ENCODE assay signal across 8 cellular contexts in the genomic region with DNA sequence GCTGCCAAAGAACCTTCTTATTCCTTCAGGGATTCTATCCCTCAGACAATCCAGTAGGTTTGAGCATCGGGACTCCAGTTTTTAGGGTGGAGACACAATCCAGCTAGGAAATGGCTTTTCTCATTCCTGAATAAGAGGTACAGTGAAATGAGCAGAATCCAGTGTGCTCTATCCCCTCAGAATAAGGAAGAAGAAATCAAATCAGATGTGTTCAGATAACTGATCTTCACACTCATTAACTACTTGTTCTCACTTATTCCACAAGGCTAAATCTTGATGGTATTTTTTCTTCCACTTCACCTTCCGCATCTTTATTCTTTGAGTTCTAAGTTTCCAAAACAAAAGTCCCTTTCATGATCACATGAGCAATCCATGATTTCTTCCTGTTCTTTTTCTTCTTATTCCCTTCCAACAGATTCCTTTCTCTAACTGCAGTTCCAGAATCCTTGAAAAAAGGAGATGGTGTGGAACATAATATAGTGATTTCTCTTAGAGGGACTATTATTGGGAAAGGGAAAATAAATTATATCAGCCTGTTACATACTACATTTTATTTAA. TPM values are rescaled to one million over a fixed set of nuclear protein-coding genes. Genes with fewer than 3 reads are reported as not detected.
DNase-seq lines count a peak whose midpoint lies in the region; ATAC-seq and TF ChIP-seq lines count a peak whose summit lies in the region.

No MANE protein-coding gene starts in this region.

- H3K27ac Mint-ChIP-seq in MCF 10A (ENCODE audit: low read depth, unreplicated experiment) = no peak overlapping the region

- H3K4me1 Mint-ChIP-seq in MCF 10A (ENCODE audit: insufficient read depth, unreplicated experiment) = peaks cover 10% of the 10 kb centered on the region

- H3K36me3 ChIP-seq in breast epithelium = no peaks in the 10 kb centered on the region
- H3K36me3 ChIP-seq in adrenal gland (replicated peaks in 1 of 2) = no peaks in the 10 kb centered on the region
- no peaks in the 10 kb centered on the region for H3K36me3 ChIP-seq in liver (ENCODE audit: control insufficient read depth in 4 of 4, insufficient read depth in 3 of 4, low read depth in 1 of 4, low read length in 3 of 4)
- H3K36me3 ChIP-seq in upper lobe of right lung = no peaks in the 10 kb centered on the region

- no peaks in the 10 kb centered on the region for H3K27me3 ChIP-seq in breast epithelium
- H3K27me3 ChIP-seq in adrenal gland = no peaks in the 10 kb centered on the region
- H3K27me3 ChIP-seq in liver (ENCODE audit: control insufficient read depth in 4 of 4, insufficient read depth in 4 of 4, low read length in 3 of 4) = no peaks in the 10 kb centered on the region
- H3K27me3 ChIP-seq in upper lobe of right lung = no peaks in the 10 kb centered on the region

- DNase-seq in breast epithelium (ENCODE audit: low spot score in 2 of 2) (no peak), MCF 10A (ENCODE audit: unreplicated experiment) (no peak), adrenal gland (no peak), upper lobe of right lung (no peak), GM19240 (ENCODE audit: insufficient read length, low spot score) (no peak), GM20000 (ENCODE audit: low spot score) (no peak)

- H3K4me3 Mint-ChIP-seq in MCF 10A (ENCODE audit: unreplicated experiment) = no peak overlapping the region

- ATAC-seq in upper lobe of right lung (no peak), GM19351 (IDR thresholded peaks at IDR 0.05; ENCODE audit: unreplicated experiment) (no peak)

- no peaks in the 10 kb centered on the region for H3K9me3 Mint-ChIP-seq in MCF 10A (ENCODE audit: unreplicated experiment)

- H3K9me3 ChIP-seq in breast epithelium (no peaks in the 10 kb centered on the region), adrenal gland (replicated peaks in 1 of 3) (no peaks in the 10 kb centered on the region), liver (ENCODE audit: control insufficient read depth in 4 of 4, low read length in 3 of 4) (no peaks in the 10 kb centered on the region), upper lobe of right lung (no peaks in the 10 kb centered on the region)

- peaks cover 20% of the 10 kb centered on the region for H3K27me3 Mint-ChIP-seq in MCF 10A (ENCODE audit: insufficient read depth, unreplicated experiment)

- TF ChIP-seq CTCF in breast epithelium (IDR thresholded peaks at IDR 0.05) = no peak
- TF ChIP-seq CTCF in MCF 10A (IDR thresholded peaks at IDR 0.05; ENCODE audit: unreplicated experiment) = no peak
- TF ChIP-seq CTCF in adrenal gland (IDR thresholded peaks at IDR 0.05) = no peak
- TF ChIP-seq CTCF in liver (IDR thresholded peaks at IDR 0.05; ENCODE audit: low read depth, low read length, missing input control) = no peak
- TF ChIP-seq CTCF in upper lobe of right lung (IDR thresholded peaks at IDR 0.05) = no peak
- TF ChIP-seq CTCF in GM20000 (IDR thresholded peaks at IDR 0.05; ENCODE audit: extremely low read depth, missing control alignments) = no peak

- H3K4me3 ChIP-seq in breast epithelium (peak overlapping the region; percentile 40 to 64 (median 54)), adrenal gland (peak overlapping the region in 1 of 4 donors; percentile 53), liver (ENCODE audit: low read depth in 1 of 3, low read length in 3 of 3) (no peak overlapping the region), upper lobe of right lung (no peak overlapping the region)

- TF ChIP-seq POLR2A in breast epithelium (IDR thresholded peaks at IDR 0.05) (no peak), adrenal gland (IDR thresholded peaks at IDR 0.05) (no peak)

- peak overlapping the region; percentile 76 to 90 for H3K27ac ChIP-seq in breast epithelium
- H3K27ac ChIP-seq in adrenal gland = peak overlapping the region in 3 of 5 donors; percentile 42 to 92 (median 90)
- H3K27ac ChIP-seq in liver (ENCODE audit: low read depth in 1 of 2, low read length in 2 of 2) = peak overlapping the region; percentile 50 to 96
- peak overlapping the region; percentile 45 for H3K27ac ChIP-seq in upper lobe of right lung

- POLR2A ChIA-PET in MCF 10A (lab: Yijun Ruan, JAX) = interaction anchor here (0.5 to 1.6 kb wide), 3 partner anchors 31 to 74 kb away, joined by 3 to 5 read pairs (median 5); no protein-coding TSS in a partner anchor

- CTCF ChIA-PET in MCF 10A (lab: Yijun Ruan, JAX) = interaction anchor here (0.7 kb wide), 2 partner anchors 44 to 343 kb away, joined by 3 read pairs; no protein-coding TSS in a partner anchor

- H3K36me3 Mint-ChIP-seq in MCF 10A (ENCODE audit: insufficient read depth, unreplicated experiment) = no peaks in the 10 kb centered on the region

- no peak for TF ChIP-seq RAD21 in liver (IDR thresholded peaks at IDR 0.05)

- H3K4me1 ChIP-seq in breast epithelium (no peaks in the 10 kb centered on the region), adrenal gland (replicated peaks in 1 of 2) (peaks cover 6% of the 10 kb centered on the region in 2 donors), liver (ENCODE audit: control insufficient read depth in 4 of 4, insufficient read depth in 4 of 4, low read length in 3 of 4) (peaks cover 5 to 21% (median 15%) of the 10 kb centered on the region in 4 donors), upper lobe of right lung (peaks cover 16% of the 10 kb centered on the region)

- intact Hi-C loops in breast epithelium (cut with DNase I; ENCODE audit: low total_unique reads) (no loop called here), MCF 10A (cut with micrococcal nuclease) (no loop called here), adrenal gland (cut with DNase I) (no loop called here), upper lobe of right lung (cut with DNase I) (no loop called here)

- peak overlapping the region in 1 of 2 donors; percentile 28 for H3K9ac ChIP-seq in liver (ENCODE audit: low read depth in 1 of 2, low read length in 2 of 2)

- WGBS in adrenal gland, 4 donors = 69 to 84% (median 77%) methylated on average over 2 of the region's 2 CpGs
- 81% methylated on average over 2 of the region's 2 CpGs for WGBS in liver

- no TSS peak for BruUV-seq in MCF 10A (replicated peaks; lab: Mats Ljungman, UMichigan)

TF ChIP-seq in liver, 16 proteins besides CTCF, POLR2A, EP300 and RAD21 (continues in another document):
- no peak for TF ChIP-seq GABPA (IDR thresholded peaks at IDR 0.05 in 1 of 2, conservative IDR thresholded peaks at IDR 0.05 in 1 of 2)
- TF ChIP-seq FOXA2 (IDR thresholded peaks at IDR 0.05) = no peak
- TF ChIP-seq, protein P1, sequence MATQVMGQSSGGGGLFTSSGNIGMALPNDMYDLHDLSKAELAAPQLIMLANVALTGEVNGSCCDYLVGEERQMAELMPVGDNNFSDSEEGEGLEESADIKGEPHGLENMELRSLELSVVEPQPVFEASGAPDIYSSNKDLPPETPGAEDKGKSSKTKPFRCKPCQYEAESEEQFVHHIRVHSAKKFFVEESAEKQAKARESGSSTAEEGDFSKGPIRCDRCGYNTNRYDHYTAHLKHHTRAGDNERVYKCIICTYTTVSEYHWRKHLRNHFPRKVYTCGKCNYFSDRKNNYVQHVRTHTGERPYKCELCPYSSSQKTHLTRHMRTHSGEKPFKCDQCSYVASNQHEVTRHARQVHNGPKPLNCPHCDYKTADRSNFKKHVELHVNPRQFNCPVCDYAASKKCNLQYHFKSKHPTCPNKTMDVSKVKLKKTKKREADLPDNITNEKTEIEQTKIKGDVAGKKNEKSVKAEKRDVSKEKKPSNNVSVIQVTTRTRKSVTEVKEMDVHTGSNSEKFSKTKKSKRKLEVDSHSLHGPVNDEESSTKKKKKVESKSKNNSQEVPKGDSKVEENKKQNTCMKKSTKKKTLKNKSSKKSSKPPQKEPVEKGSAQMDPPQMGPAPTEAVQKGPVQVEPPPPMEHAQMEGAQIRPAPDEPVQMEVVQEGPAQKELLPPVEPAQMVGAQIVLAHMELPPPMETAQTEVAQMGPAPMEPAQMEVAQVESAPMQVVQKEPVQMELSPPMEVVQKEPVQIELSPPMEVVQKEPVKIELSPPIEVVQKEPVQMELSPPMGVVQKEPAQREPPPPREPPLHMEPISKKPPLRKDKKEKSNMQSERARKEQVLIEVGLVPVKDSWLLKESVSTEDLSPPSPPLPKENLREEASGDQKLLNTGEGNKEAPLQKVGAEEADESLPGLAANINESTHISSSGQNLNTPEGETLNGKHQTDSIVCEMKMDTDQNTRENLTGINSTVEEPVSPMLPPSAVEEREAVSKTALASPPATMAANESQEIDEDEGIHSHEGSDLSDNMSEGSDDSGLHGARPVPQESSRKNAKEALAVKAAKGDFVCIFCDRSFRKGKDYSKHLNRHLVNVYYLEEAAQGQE (IDR thresholded peaks at IDR 0.05) = no peak
- no peak for TF ChIP-seq JUND (IDR thresholded peaks at IDR 0.05)
- no peak for TF ChIP-seq SP1 (IDR thresholded peaks at IDR 0.05)
- TF ChIP-seq, protein P2, sequence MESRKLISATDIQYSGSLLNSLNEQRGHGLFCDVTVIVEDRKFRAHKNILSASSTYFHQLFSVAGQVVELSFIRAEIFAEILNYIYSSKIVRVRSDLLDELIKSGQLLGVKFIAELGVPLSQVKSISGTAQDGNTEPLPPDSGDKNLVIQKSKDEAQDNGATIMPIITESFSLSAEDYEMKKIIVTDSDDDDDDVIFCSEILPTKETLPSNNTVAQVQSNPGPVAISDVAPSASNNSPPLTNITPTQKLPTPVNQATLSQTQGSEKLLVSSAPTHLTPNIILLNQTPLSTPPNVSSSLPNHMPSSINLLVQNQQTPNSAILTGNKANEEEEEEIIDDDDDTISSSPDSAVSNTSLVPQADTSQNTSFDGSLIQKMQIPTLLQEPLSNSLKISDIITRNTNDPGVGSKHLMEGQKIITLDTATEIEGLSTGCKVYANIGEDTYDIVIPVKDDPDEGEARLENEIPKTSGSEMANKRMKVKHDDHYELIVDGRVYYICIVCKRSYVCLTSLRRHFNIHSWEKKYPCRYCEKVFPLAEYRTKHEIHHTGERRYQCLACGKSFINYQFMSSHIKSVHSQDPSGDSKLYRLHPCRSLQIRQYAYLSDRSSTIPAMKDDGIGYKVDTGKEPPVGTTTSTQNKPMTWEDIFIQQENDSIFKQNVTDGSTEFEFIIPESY (IDR thresholded peaks at IDR 0.05) = no peak
- no peak for TF ChIP-seq NR2F2 (IDR thresholded peaks at IDR 0.05)

RNA-seq across cellular contexts. Expression of gene SYT11, which starts 1.7 kb away (rescaled TPM):
- total RNA-seq in breast epithelium = 1 to 10 TPM; 4.5 to 8.2 (median 5.0) TPM
- 0.14 TPM in 1 of 2 replicates, not detected in the other for total RNA-seq in MCF 10A (2022)
- 10 to 100 TPM in 4 of 8 donors, 1 to 10 TPM in 4; 3.0 to 28.2 (median 8.1) TPM for total RNA-seq in adrenal gland
- polyA plus RNA-seq in adrenal gland = 10 to 100 TPM in 1 of 3 donors, 1 to 10 TPM in 2; 1.1 to 19.2 (median 2.8) TPM
- total RNA-seq in liver = 1 to 10 TPM in 1 of 2 donors, under 1 TPM in 1; 0.75 to 1.2 TPM
- polyA plus RNA-seq in liver = under 1 TPM; 0.49 to 0.76 TPM
- 8.9 TPM for total RNA-seq in upper lobe of right lung

RNA-seq across cellular contexts. Expression of gene GON4L, which starts 4.0 kb away (rescaled TPM):
- 10 to 100 TPM; 33.3 to 56.4 (median 56.1) TPM for total RNA-seq in breast epithelium
- 60.1 and 66.3 TPM in 2 replicates for total RNA-seq in MCF 10A (2022)
- 10 to 100 TPM; 13.7 to 41.7 (median 35.0) TPM for total RNA-seq in adrenal gland
- polyA plus RNA-seq in adrenal gland = 10 to 100 TPM; 22.4 to 40.3 (median 32.8) TPM
- total RNA-seq in liver = 10 to 100 TPM; 13.4 to 26.2 TPM
- polyA plus RNA-seq in liver = 10 to 100 TPM in 1 of 2 donors, 1 to 10 TPM in 1; 5.7 to 18.0 TPM
- total RNA-seq in upper lobe of right lung = 49.5 TPM

RNA-seq across cellular contexts. Expression of gene RIT1, which starts 50.1 kb away (rescaled TPM):
- total RNA-seq in breast epithelium = 10 to 100 TPM; 29.2 to 32.6 (median 29.4) TPM
- 36.2 and 43.1 TPM in 2 replicates for total RNA-seq in MCF 10A (2022)
- 10 to 100 TPM; 19.4 to 39.5 (median 31.2) TPM for total RNA-seq in adrenal gland
- polyA plus RNA-seq in adrenal gland = 10 to 100 TPM; 10.3 to 18.2 (median 16.2) TPM
- 10 to 100 TPM; 11.3 to 14.3 TPM for total RNA-seq in liver
- polyA plus RNA-seq in liver = 1 to 10 TPM; 3.1 to 4.9 TPM
- total RNA-seq in upper lobe of right lung = 49.9 TPM

Comparison
In these comparisons a context has a peak if more than half of its experiments do, and no peak if none do; other contexts are left out.
1. H3K4me3 ChIP-seq: peak in breast epithelium (3 of 3); none in liver (0 of 3) and upper lobe of right lung (single experiment).
2. Peak in every context shown above with its lines, with median percentiles within 50 percentile points of each other: H3K27ac ChIP-seq.